ENCODE assay signal across 1 cellular context in genomic region chr6:18504232-18504596, GRCh38.
TF ChIP-seq lines count a peak whose summit lies in the region.

No MANE protein-coding gene starts in this region.

TF ChIP-seq in A549, 52 proteins besides CTCF, POLR2A, EP300 and RAD21 (continued from another document):
- TF ChIP-seq BCL3 (IDR thresholded peaks at IDR 0.05) = no peak
- no peak for TF ChIP-seq MAFK (IDR thresholded peaks at IDR 0.05; ENCODE audit: partially characterized antibody)
